1 cellular context compared by ENCODE assay signal in genomic region chr13:41211062-41211461, GRCh38.
A peak's percentile ranks its signal among the peaks of the same experiment; 100 is the strongest.
TF ChIP-seq lines count a peak whose summit lies in the region.

No MANE protein-coding gene starts in this region.

TF ChIP-seq in K562, 482 proteins besides CTCF, POLR2A, EP300 and RAD21:
- peak; percentile 99 for TF ChIP-seq ZNF507 (tag; conservative IDR thresholded peaks at IDR 0.05)
- TF ChIP-seq, protein P1, sequence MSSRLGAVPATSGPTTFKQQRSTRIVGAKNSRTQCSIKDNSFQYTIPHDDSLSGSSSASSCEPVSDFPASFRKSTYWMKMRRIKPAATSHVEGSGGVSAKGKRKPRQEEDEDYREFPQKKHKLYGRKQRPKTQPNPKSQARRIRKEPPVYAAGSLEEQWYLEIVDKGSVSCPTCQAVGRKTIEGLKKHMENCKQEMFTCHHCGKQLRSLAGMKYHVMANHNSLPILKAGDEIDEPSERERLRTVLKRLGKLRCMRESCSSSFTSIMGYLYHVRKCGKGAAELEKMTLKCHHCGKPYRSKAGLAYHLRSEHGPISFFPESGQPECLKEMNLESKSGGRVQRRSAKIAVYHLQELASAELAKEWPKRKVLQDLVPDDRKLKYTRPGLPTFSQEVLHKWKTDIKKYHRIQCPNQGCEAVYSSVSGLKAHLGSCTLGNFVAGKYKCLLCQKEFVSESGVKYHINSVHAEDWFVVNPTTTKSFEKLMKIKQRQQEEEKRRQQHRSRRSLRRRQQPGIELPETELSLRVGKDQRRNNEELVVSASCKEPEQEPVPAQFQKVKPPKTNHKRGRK (tag; IDR thresholded peaks at IDR 0.05), result no peak
- TF ChIP-seq MAZ (CRISPR knock-in tag; conservative IDR thresholded peaks at IDR 0.05 in 1 of 2, IDR thresholded peaks at IDR 0.05 in 1 of 2), result no peak
- peak; percentile 91 for TF ChIP-seq ZNF354B (CRISPR knock-in tag; IDR thresholded peaks at IDR 0.05)
- peak; percentile 61 for TF ChIP-seq RBM25 (IDR thresholded peaks at IDR 0.05; ENCODE audit: low read depth, low read length, severe bottlenecking)
- no peak for TF ChIP-seq ZNF830 (CRISPR knock-in tag; IDR thresholded peaks at IDR 0.05)
- TF ChIP-seq, protein P2, sequence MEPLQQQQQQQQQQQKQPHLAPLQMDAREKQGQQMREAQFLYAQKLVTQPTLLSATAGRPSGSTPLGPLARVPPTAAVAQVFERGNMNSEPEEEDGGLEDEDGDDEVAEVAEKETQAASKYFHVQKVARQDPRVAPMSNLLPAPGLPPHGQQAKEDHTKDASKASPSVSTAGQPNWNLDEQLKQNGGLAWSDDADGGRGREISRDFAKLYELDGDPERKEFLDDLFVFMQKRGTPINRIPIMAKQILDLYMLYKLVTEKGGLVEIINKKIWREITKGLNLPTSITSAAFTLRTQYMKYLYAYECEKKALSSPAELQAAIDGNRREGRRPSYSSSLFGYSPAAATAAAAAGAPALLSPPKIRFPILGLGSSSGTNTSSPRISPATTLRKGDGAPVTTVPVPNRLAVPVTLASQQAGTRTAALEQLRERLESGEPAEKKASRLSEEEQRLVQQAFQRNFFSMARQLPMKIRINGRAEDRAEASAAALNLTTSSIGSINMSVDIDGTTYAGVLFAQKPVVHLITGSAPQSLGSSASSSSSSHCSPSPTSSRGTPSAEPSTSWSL (CRISPR knock-in tag; IDR thresholded peaks at IDR 0.05; ENCODE audit: borderline replicate concordance), result no peak
- TF ChIP-seq ZKSCAN1 (IDR thresholded peaks at IDR 0.05; ENCODE audit: low read depth, low read length), result no peak
